8 cellular contexts compared by ENCODE assay signal in the genomic region with DNA sequence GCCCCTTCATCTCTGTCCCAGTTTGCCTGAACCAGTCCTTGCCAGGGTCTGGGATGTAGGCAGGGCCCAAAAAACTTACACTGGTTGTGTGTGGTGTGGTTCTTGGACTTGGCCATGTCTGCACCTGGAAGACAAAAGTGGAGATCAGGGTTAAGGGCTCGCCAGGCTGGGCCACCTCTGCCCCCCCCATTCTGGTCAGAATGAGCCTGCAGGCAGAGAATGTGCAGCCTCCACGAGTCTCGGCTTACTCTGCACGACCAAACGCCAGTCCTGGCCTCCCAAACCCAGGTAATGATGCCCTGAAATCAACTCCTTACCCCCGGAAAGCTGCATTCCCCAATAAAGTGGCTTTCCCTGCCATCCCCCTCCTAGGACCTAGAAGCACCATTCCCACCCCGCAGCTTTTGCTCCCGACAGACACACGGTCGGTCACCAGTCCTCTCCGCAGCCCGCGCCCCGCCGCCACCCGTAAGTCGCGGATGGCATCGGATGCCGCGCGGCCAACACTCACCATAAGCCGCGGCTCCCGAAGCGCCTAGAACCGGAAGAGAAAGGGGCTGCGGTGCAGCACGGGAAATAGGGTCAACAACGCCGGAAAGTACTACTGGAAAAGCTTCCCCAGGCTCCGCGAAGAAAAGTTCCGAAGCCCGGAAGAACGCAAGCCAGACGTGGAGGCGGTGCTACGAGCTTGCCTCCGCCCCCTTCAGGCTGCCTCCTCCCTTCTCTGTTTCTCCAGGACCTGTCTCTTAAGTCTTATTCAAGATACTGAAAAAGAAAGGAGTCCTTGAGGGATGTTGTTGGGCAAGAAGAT. TPM values are rescaled to one million over a fixed set of nuclear protein-coding genes. Genes with fewer than 3 reads are reported as not detected.
DNase-seq lines count a peak whose midpoint lies in the region; ATAC-seq and TF ChIP-seq lines count a peak whose summit lies in the region.

A gene (minus strand): TSS at position 550 of the 811 bp plus-strand sequence. CDS start 434 bp downstream, at position 116.

- H3K27me3 ChIP-seq in thoracic aorta (replicated peaks; ENCODE audit: insufficient read depth): no peaks in the 10 kb centered on the region

- H3K36me3 ChIP-seq in thoracic aorta: peaks cover 23% of the 10 kb centered on the region

- ATAC-seq in HG02610 (IDR thresholded peaks at IDR 0.05; ENCODE audit: unreplicated experiment) (peak; percentile 84), thoracic aorta (ENCODE audit: insufficient number of reproducible peaks, low FRiP score, low read depth) (peak; percentile 92)
- ATAC-seq in activated naive CD4-positive, alpha-beta T cell treated with anti-CD3 and anti-CD28 coated beads, Interleukin-2, amount 50 U/mL, for 72 hours: peak; percentile 92 to 96

- peaks cover 21% of the 10 kb centered on the region for H3K4me1 Mint-ChIP-seq in osteocyte (ENCODE audit: unreplicated experiment)

- DNase-seq in GM10248 (ENCODE audit: extremely low spot score) (peak; percentile 94), NCI-H1092 treated with DMSO at 0.1 percent for 48 hours (lab: John Stamatoyannopoulos, UW) (peak; percentile 88), SKM-1 treated with dmso at 0.1 percent for 144 hours (lab: John Stamatoyannopoulos, UW; ENCODE audit: unreplicated experiment) (peak; percentile 94), glomerular visceral epithelial cell (ENCODE audit: extremely low spot score) (peak; percentile 93), osteocyte (ENCODE audit: extremely low spot score, unreplicated experiment) (peak; percentile 95), thoracic aorta (ENCODE audit: low spot score) (peak; percentile 64)
- DNase-seq in activated naive CD4-positive, alpha-beta T cell treated with anti-CD3 and anti-CD28 coated beads, Interleukin-2, amount 50 U/mL, for 72 hours (ENCODE audit: low spot score in 2 of 2): peak; percentile 90

- H3K4me3 ChIP-seq in thoracic aorta: peak within 1 kb of the TSS; percentile 86

- TF ChIP-seq CTCF in GM10248 (IDR thresholded peaks at IDR 0.05; ENCODE audit: control extremely low read depth, extremely low read depth, low read depth, missing control alignments): no peak
- TF ChIP-seq CTCF in osteocyte (IDR thresholded peaks at IDR 0.05): peak; percentile 38
- no peak for TF ChIP-seq CTCF in thoracic aorta (IDR thresholded peaks at IDR 0.05)

- no peaks in the 10 kb centered on the region for H3K9me3 ChIP-seq in thoracic aorta

- H3K27ac ChIP-seq in thoracic aorta: peak within 1 kb of the TSS; percentile 77 to 83

- POLR2A ChIA-PET in GM10248 (lab: Yijun Ruan, JAX): interaction anchor here (0.5 to 1.4 kb wide), 13 partner anchors 9 to 1947 kb away, joined by 3 to 16 read pairs (median 5); a partner anchor contains a TSS

- peak within 1 kb of the TSS; percentile 98 to 100 for H3K27ac Mint-ChIP-seq in activated naive CD4-positive, alpha-beta T cell treated with anti-CD3 and anti-CD28 coated beads, Interleukin-2, amount 50 U/mL, for 72 hours
- peak within 1 kb of the TSS; percentile 100 for H3K27ac Mint-ChIP-seq in osteocyte (ENCODE audit: unreplicated experiment)

- CTCF ChIA-PET in GM10248 (lab: Yijun Ruan, JAX): interaction anchor here (0.6 to 4.3 kb wide), 9 partner anchors 9 to 127 kb away, joined by 3 to 19 read pairs (median 7); a partner anchor contains a TSS

- peaks cover 30 to 43% of the 10 kb centered on the region in 2 donors for H3K36me3 Mint-ChIP-seq in activated naive CD4-positive, alpha-beta T cell treated with anti-CD3 and anti-CD28 coated beads, Interleukin-2, amount 50 U/mL, for 72 hours
- H3K36me3 Mint-ChIP-seq in osteocyte (ENCODE audit: unreplicated experiment): peaks cover 19% of the 10 kb centered on the region

- no peaks in the 10 kb centered on the region for H3K9me3 Mint-ChIP-seq in activated naive CD4-positive, alpha-beta T cell treated with anti-CD3 and anti-CD28 coated beads, Interleukin-2, amount 50 U/mL, for 72 hours
- no peaks in the 10 kb centered on the region for H3K9me3 Mint-ChIP-seq in osteocyte (ENCODE audit: unreplicated experiment)

- peaks cover 8% of the 10 kb centered on the region for H3K27me3 Mint-ChIP-seq in osteocyte (ENCODE audit: unreplicated experiment)

- peaks cover 12 to 19% of the 10 kb centered on the region in 2 donors for H3K4me1 ChIP-seq in thoracic aorta (ENCODE audit: control insufficient read depth in 1 of 2, low read depth in 2 of 2)

- H3K4me3 Mint-ChIP-seq in osteocyte (ENCODE audit: unreplicated experiment): peak within 1 kb of the TSS; percentile 100

RNA-seq across cellular contexts. Expression of the gene that starts here (rescaled TPM):
- 1,000 to 10,000 TPM; 1,489 to 1,761 TPM for total RNA-seq in activated naive CD4-positive, alpha-beta T cell treated with anti-CD3 and anti-CD28 coated beads, Interleukin-2, amount 50 U/mL, for 72 hours
- 881 and 957 TPM in 2 replicates for total RNA-seq in osteocyte
- 100 to 1,000 TPM; 642 to 718 TPM for total RNA-seq in thoracic aorta

Comparison
In these comparisons a context has a peak if more than half of its experiments do, and no peak if none do; other contexts are left out.
1. Peak in every context shown above with its lines: DNase-seq, ATAC-seq, H3K4me3 ChIP-seq and H3K27ac ChIP-seq.